ENCODE assay signal across 1 cellular context in the genomic region with DNA sequence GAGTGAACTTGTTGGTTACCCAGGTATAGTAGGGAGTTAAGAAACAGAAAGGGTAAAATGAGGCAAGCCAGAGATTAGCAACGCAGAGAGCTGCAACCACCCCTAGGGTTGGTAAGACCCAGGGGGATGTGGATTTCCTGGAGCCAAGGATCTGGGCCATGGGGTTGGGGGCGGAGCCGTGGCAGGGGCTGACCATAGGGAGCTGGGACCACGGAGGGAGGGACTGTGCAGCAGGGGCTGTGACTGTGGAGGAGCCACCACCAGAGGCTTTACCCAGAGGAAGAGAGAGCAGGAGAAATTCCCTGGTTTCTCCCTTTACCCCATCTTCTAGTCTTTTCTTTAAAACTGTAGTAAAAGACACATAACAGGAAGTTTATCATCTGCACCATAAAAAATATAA.
TF ChIP-seq lines count a peak whose summit lies in the region.

No MANE protein-coding gene starts in this region.

TF ChIP-seq in SK-N-SH, 30 proteins besides CTCF, POLR2A, EP300 and RAD21 (continued from another document):
- TF ChIP-seq, protein P1, sequence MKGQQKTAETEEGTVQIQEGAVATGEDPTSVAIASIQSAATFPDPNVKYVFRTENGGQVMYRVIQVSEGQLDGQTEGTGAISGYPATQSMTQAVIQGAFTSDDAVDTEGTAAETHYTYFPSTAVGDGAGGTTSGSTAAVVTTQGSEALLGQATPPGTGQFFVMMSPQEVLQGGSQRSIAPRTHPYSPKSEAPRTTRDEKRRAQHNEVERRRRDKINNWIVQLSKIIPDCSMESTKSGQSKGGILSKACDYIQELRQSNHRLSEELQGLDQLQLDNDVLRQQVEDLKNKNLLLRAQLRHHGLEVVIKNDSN (IDR thresholded peaks at IDR 0.05; ENCODE audit: borderline replicate concordance, low read depth) = no peak
- no peak for TF ChIP-seq YY1 (IDR thresholded peaks at IDR 0.05; ENCODE audit: low read depth)
- no peak for TF ChIP-seq SIN3A (IDR thresholded peaks at IDR 0.05; ENCODE audit: borderline replicate concordance, low read depth, low read length)
- no peak for TF ChIP-seq GATA2 (CRISPR knock-in tag; IDR thresholded peaks at IDR 0.05)
- no peak for TF ChIP-seq RFX5 (IDR thresholded peaks at IDR 0.05; ENCODE audit: low read length)
